7 cellular contexts compared by ENCODE assay signal in genomic region chr16:66629856-66630255, GRCh38. TPM values are rescaled to one million over a fixed set of nuclear protein-coding genes. Genes with fewer than 3 reads are reported as not detected.
"Had no signal": no experiment of that assay in that cellular context is flagged by ENCODE, and none has a peak within 500 bp of the region (broad histone marks: within the 10 kb centered on the region; RNA-seq: fewer than 3 reads in every experiment).

No MANE protein-coding gene starts in this region.

- H3K9me3 Mint-ChIP-seq: H9, IgD-negative memory B cell had no signal

- H3K27ac Mint-ChIP-seq: H9, IgD-negative memory B cell had no signal

- H3K4me3 Mint-ChIP-seq: H9, IgD-negative memory B cell had no signal

- H3K4me3 ChIP-seq: GM23248 had no signal

- H3K4me1 Mint-ChIP-seq: IgD-negative memory B cell had no signal

- DNase-seq: GM23248, GOT3, H9, HCEC 1CT had no signal

RNA-seq across cellular contexts. Expression of gene CMTM2, which starts 50.6 kb away (rescaled TPM):
- total RNA-seq: GM23248, H4, H9, HT-29 had no signal
